Comparison of ENCODE assay signal across 34 cellular contexts in the genomic region with DNA sequence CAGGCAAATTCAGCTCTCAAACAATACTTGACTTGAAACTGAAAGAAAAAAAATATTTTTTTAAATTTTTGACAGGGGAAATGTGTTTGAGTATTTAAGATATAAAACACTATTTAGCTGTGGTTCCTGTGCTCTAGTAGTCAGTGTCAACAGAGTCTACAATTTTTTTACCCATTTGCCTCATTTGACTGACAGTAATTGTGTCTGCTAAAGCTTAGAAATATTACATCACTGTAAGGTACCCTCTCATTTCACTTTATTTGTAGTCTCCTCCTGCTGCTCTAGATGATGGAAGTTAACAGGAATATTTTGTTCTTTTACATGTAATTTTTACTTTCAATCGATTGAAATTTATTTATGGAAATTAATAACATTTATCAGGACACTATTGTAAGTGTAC.
"Had no signal": no experiment of that assay in that cellular context is flagged by ENCODE, and none has a peak within 500 bp of the region (broad histone marks: within the 10 kb centered on the region; RNA-seq: fewer than 3 reads in every experiment).

No MANE protein-coding gene starts in this region.

- H3K9me3 ChIP-seq: MG63 had no signal

- H3K4me2 ChIP-seq: KMS-11 had no signal

- H3K4me3 ChIP-seq: MG63 had no signal

- H3K27ac ChIP-seq: KMS-11 had no signal

- H3K36me3 ChIP-seq: MG63 had no signal

- H3K9ac ChIP-seq: KMS-11 had no signal

- DNase-seq: Karpas-422, Kasumi-1, MG63, MM.1S, MV-4-11, NCI-H1048, NCI-H1092, NCI-H1092 treated with DMSO at 0.1 percent for 48 hours, NCI-H1105, NCI-H1105 treated with DMSO at 0.1 percent for 48 hours, NCI-H1436, NCI-H1436 treated with DMSO at 0.1 percent for 48 hours, NCI-H146, NCI-H1694, NCI-H1694 treated with DMSO at 0.1 percent for 48 hours, NCI-H187, NCI-H187 treated with DMSO at 0.1 percent for 48 hours, NCI-H1930, NCI-H2029, NCI-H2029 treated with DMSO at 0.1 percent for 48 hours, NCI-H2081, NCI-H2081 treated with DMSO at 0.1 percent for 48 hours, NCI-H2107, NCI-H2171, NCI-H2171 treated with DMSO at 0.1 percent for 48 hours, NCI-H2227 treated with DMSO at 0.1 percent for 48 hours, NCI-H226, NCI-H345, NCI-H446, NCI-H446 treated with DMSO at 0.1 percent for 48 hours, NCI-H510A, NCI-H510A treated with DMSO at 0.1 percent for 48 hours, NCI-H524 had no signal

- H3K27me3 ChIP-seq: MG63 had no signal
